ENCODE assay signal across 1 cellular context in the genomic region with DNA sequence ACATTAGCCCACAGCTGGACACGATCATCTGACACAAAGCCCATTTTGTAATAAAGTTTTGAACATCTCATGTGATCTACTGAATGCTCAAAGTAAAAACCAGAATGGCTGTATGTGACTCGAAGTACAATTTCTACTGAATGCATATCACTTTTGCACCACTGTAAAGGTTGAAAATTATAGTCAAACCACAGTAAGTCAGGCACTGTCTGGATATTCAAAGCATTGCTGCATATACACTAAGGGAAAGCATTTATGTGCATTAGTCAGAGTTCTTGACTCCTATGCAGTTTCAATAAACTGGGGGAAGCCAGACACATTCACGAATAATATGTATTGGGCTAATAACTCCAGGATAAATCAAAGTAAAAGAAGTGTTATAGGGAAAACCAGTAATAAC.
TF ChIP-seq lines count a peak whose summit lies in the region.

No MANE protein-coding gene starts in this region.

TF ChIP-seq in K562, 482 proteins besides CTCF, POLR2A, EP300 and RAD21:
- TF ChIP-seq ZNF217 (CRISPR knock-in tag; IDR thresholded peaks at IDR 0.05) (no peak), NFXL1 (CRISPR knock-in tag; IDR thresholded peaks at IDR 0.05) (no peak), POLR2B (IDR thresholded peaks at IDR 0.05; ENCODE audit: low read depth, partially characterized antibody) (no peak), COPS2 (conservative IDR thresholded peaks at IDR 0.05) (no peak), ZNF398 (CRISPR knock-in tag; IDR thresholded peaks at IDR 0.05) (no peak), SRF (CRISPR knock-in tag; IDR thresholded peaks at IDR 0.05) (no peak), ATF1 (CRISPR knock-in tag; IDR thresholded peaks at IDR 0.05) (no peak), ATF1 (tag; IDR thresholded peaks at IDR 0.05) (no peak)
- TF ChIP-seq, protein P1, sequence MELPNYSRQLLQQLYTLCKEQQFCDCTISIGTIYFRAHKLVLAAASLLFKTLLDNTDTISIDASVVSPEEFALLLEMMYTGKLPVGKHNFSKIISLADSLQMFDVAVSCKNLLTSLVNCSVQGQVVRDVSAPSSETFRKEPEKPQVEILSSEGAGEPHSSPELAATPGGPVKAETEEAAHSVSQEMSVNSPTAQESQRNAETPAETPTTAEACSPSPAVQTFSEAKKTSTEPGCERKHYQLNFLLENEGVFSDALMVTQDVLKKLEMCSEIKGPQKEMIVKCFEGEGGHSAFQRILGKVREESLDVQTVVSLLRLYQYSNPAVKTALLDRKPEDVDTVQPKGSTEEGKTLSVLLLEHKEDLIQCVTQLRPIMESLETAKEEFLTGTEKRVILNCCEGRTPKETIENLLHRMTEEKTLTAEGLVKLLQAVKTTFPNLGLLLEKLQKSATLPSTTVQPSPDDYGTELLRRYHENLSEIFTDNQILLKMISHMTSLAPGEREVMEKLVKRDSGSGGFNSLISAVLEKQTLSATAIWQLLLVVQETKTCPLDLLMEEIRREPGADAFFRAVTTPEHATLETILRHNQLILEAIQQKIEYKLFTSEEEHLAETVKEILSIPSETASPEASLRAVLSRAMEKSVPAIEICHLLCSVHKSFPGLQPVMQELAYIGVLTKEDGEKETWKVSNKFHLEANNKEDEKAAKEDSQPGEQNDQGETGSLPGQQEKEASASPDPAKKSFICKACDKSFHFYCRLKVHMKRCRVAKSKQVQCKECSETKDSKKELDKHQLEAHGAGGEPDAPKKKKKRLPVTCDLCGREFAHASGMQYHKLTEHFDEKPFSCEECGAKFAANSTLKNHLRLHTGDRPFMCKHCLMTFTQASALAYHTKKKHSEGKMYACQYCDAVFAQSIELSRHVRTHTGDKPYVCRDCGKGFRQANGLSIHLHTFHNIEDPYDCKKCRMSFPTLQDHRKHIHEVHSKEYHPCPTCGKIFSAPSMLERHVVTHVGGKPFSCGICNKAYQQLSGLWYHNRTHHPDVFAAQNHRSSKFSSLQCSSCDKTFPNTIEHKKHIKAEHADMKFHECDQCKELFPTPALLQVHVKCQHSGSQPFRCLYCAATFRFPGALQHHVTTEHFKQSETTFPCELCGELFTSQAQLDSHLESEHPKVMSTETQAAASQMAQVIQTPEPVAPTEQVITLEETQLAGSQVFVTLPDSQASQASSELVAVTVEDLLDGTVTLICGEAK (IDR thresholded peaks at IDR 0.05), result peak; percentile 68
- TF ChIP-seq, protein P1 (CRISPR knock-in tag; IDR thresholded peaks at IDR 0.05), result no peak
